In the genomic region with DNA sequence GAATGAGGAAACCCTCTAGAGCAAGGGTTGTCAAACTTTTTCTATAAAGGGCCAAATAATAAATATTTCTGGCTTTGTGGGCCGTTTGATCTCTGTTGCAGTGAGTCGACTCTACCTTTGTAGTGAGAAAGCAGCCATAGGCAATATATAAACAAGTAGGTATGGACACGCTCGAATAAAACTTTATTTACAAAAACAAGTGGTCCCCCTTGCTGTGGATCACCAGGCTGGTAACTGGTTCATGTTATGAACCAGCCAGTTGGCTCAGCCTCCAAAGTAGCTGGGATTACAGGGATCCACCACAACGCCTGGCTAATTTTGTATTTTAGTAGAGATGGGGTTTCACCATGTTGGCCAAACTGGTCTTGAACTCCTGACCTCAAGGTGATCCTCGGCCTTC, we compare ENCODE assay signal across 34 cellular contexts.
"Had no signal": no experiment of that assay in that cellular context is flagged by ENCODE, and none has a peak within 500 bp of the region (broad histone marks: within the 10 kb centered on the region; RNA-seq: fewer than 3 reads in every experiment).

No MANE protein-coding gene starts in this region.

- H3K9me3 ChIP-seq: adrenal gland, ascending aorta, body of pancreas, breast epithelium had no signal

- DNase-seq: activated effector memory CD4-positive, alpha-beta T cell treated with anti-CD3 and anti-CD28 coated beads, Interleukin-2, amount 50 U/mL, for 16 hours; activated effector memory CD4-positive, alpha-beta T cell treated with Interleukin-2 at 50 U/mL for 16 hours; activated gamma-delta T cell; activated gamma-delta T cell treated with Interleukin-2 at 50 U/mL for 16 hours; activated naive CD4-positive, alpha-beta T cell; activated naive CD4-positive, alpha-beta T cell treated with anti-CD3 and anti-CD28 coated beads for 36 hours; activated naive CD4-positive, alpha-beta T cell treated with anti-CD3 and anti-CD28 coated beads, Interleukin-2, amount 10 ng/mL, durations not matched to agents 7 days and 5 days; activated naive CD4-positive, alpha-beta T cell treated with anti-CD3 and anti-CD28 coated beads, Interleukin-2, amount 50 U/mL, for 16 hours; activated naive CD4-positive, alpha-beta T cell treated with Interleukin-2 at 50 U/mL for 16 hours; activated naive CD8-positive, alpha-beta T cell treated with anti-CD3 and anti-CD28 coated beads for 36 hours; activated naive CD8-positive, alpha-beta T cell treated with anti-CD3 and anti-CD28 coated beads, Interleukin-2, amount 10 ng/mL, durations not matched to agents 7 days and 5 days; activated naive CD8-positive, alpha-beta T cell treated with anti-CD3 and anti-CD28 coated beads, Interleukin-2, amount 50 U/mL, for 24 hours; activated T-cell treated with anti-CD3 and anti-CD28 coated beads, Interleukin-2, amount 50 U/mL, for 1 hour; activated T-cell treated with anti-CD3 and anti-CD28 coated beads, Interleukin-2, amount 50 U/mL, for 24 hours; activated T-cell treated with anti-CD3 and anti-CD28 coated beads, Interleukin-2, amount 50 U/mL, for 4 hours; activated T-cell treated with anti-CD3 and anti-CD28 coated beads, Interleukin-2, amount 50 U/mL, for 48 hours; activated T-cell treated with anti-CD3 and anti-CD28 coated beads, Interleukin-2, amount 50 U/mL, for 72 hours; adrenal gland; amniotic stem cell; amygdala; anterior cingulate cortex; aorta; body of pancreas; brain microvascular endothelial cell; caudate nucleus; central memory CD4-positive, alpha-beta T cell; cerebellar nuclear complex had no signal

- H3K4me1 ChIP-seq: adrenal gland, ascending aorta, body of pancreas, breast epithelium had no signal

- ATAC-seq: activated naive CD4-positive, alpha-beta T cell treated with anti-CD3 and anti-CD28 coated beads, Interleukin-2, amount 50 U/mL, for 72 hours; activated naive CD8-positive, alpha-beta T cell treated with anti-CD3 and anti-CD28 coated beads, Interleukin-2, amount 50 U/mL, for 24 hours; activated T-cell treated with anti-CD3 and anti-CD28 coated beads, Interleukin-2, amount 50 U/mL, for 4 hours; activated T-cell treated with anti-CD3 and anti-CD28 coated beads, Interleukin-2, amount 50 U/mL, for 72 hours; activated T-helper 17 cell treated with anti-CD3 and anti-CD28 coated beads, Interleukin-2, amount 50 U/mL, for 72 hours; body of pancreas had no signal

- H3K27ac ChIP-seq: adrenal gland, ascending aorta, body of pancreas, brain microvascular endothelial cell, breast epithelium, cardiac muscle cell had no signal

- H3K4me3 ChIP-seq: adrenal gland, ascending aorta, body of pancreas, breast epithelium, cardiac muscle cell had no signal

- H3K27me3 ChIP-seq: adrenal gland, ascending aorta, body of pancreas, brain microvascular endothelial cell, breast epithelium, cardiac muscle cell had no signal

- FAIRE-seq: astrocyte, bronchial epithelial cell had no signal

- H3K36me3 ChIP-seq: adrenal gland, ascending aorta, brain microvascular endothelial cell, breast epithelium, cardiac muscle cell had no signal
